In genomic region chr10:63219749-63220148, GRCh38 we compare ENCODE assay signal across 22 cellular contexts.
DNase-seq lines count a peak whose midpoint lies in the region; ATAC-seq lines count a peak whose summit lies in the region.
"Had no signal": no experiment of that assay in that cellular context is flagged by ENCODE, and none has a peak within 500 bp of the region (broad histone marks: within the 10 kb centered on the region; RNA-seq: fewer than 3 reads in every experiment).

No MANE protein-coding gene starts in this region.

- peaks cover 67% of the 10 kb centered on the region for H3K4me1 Mint-ChIP-seq in stimulated activated naive CD8-positive, alpha-beta T cell treated with anti-CD3 and anti-CD28 coated beads, Interleukin-15, Interleukin-2, amounts not matched to agents 100 ng/mL and 50 ng/mL, for 24 hours (ENCODE audit: low read depth)
- peaks cover 60% of the 10 kb centered on the region for H3K4me1 Mint-ChIP-seq in activated naive CD8-positive, alpha-beta T cell treated with anti-CD3 and anti-CD28 coated beads, Interleukin-2, amount 50 U/mL, for 24 hours
- H3K4me1 Mint-ChIP-seq in stimulated activated naive CD8-positive, alpha-beta T cell treated with anti-CD3 and anti-CD28 coated beads, Interleukin-15, amount 100 ng/mL, for 72 hours: peaks cover 53% of the 10 kb centered on the region

- H3K36me3 Mint-ChIP-seq in stimulated activated naive CD8-positive, alpha-beta T cell treated with anti-CD3 and anti-CD28 coated beads, Interleukin-15, Interleukin-2, amounts not matched to agents 100 ng/mL and 50 ng/mL, for 24 hours (ENCODE audit: low read depth): peaks cover 27% of the 10 kb centered on the region
- H3K36me3 Mint-ChIP-seq in activated naive CD8-positive, alpha-beta T cell treated with anti-CD3 and anti-CD28 coated beads, Interleukin-2, amount 50 U/mL, for 24 hours (ENCODE audit: low read depth): peaks cover 31% of the 10 kb centered on the region

- H3K4me3 Mint-ChIP-seq in stimulated activated naive CD8-positive, alpha-beta T cell treated with anti-CD3 and anti-CD28 coated beads, Interleukin-15, Interleukin-2, amounts not matched to agents 100 ng/mL and 50 ng/mL, for 24 hours: no peak overlapping the region
- H3K4me3 Mint-ChIP-seq in activated naive CD8-positive, alpha-beta T cell treated with anti-CD3 and anti-CD28 coated beads, Interleukin-2, amount 50 U/mL, for 24 hours: no peak overlapping the region
- peak overlapping the region; percentile 22 to 49 for H3K4me3 Mint-ChIP-seq in stimulated activated naive CD8-positive, alpha-beta T cell treated with anti-CD3 and anti-CD28 coated beads, Interleukin-15, amount 100 ng/mL, for 72 hours
- H3K4me3 Mint-ChIP-seq: neural progenitor cell had no signal

- DNase-seq in stimulated activated naive CD8-positive, alpha-beta T cell treated with anti-CD3 and anti-CD28 coated beads, Interleukin-15, Interleukin-2, amounts not matched to agents 100 U/mL and 50 U/mL, for 24 hours: no peak
- peak; percentile 73 for DNase-seq in NOMO-1 treated with DMSO at 0.1 percent for 48 hours (lab: John Stamatoyannopoulos, UW; ENCODE audit: unreplicated experiment)
- no peak for DNase-seq in activated naive CD8-positive, alpha-beta T cell treated with anti-CD3 and anti-CD28 coated beads, Interleukin-2, amount 50 U/mL, for 24 hours
- DNase-seq in stimulated activated naive CD8-positive, alpha-beta T cell treated with anti-CD3 and anti-CD28 coated beads, Interleukin-15, amount 100 ng/mL, for 72 hours: no peak
- DNase-seq in SW 1271 (lab: John Stamatoyannopoulos, UW): no peak
- no peak for DNase-seq in NCI-H1417 treated with DMSO at 0.1 percent for 48 hours (lab: John Stamatoyannopoulos, UW)
- no peak for DNase-seq in mesenteric fat pad (ENCODE audit: low spot score)
- DNase-seq: activated CD4-positive, alpha-beta T cell treated with anti-CD3 and anti-CD28 coated beads for 1 hour; body of pancreas; DMS53; effector CD8-positive, alpha-beta T cell; GDM1; IMR-90; left ventricle myocardium superior; NCI-H187 treated with DMSO at 0.1 percent for 48 hours; NCI-H2227 treated with DMSO at 0.1 percent for 48 hours; NCI-H82; stimulated activated CD4-positive, alpha-beta T cell treated with anti-CD3 and anti-CD28 coated beads, Interleukin-1b, Interleukin-23, amount 100 ng/mL, for 48 hours had no signal

- H3K27me3 Mint-ChIP-seq in stimulated activated naive CD8-positive, alpha-beta T cell treated with anti-CD3 and anti-CD28 coated beads, Interleukin-15, Interleukin-2, amounts not matched to agents 100 ng/mL and 50 ng/mL, for 24 hours: no peaks in the 10 kb centered on the region
- H3K27me3 Mint-ChIP-seq in activated naive CD8-positive, alpha-beta T cell treated with anti-CD3 and anti-CD28 coated beads, Interleukin-2, amount 50 U/mL, for 24 hours: no peaks in the 10 kb centered on the region
- H3K27me3 Mint-ChIP-seq in stimulated activated naive CD8-positive, alpha-beta T cell treated with anti-CD3 and anti-CD28 coated beads, Interleukin-15, amount 100 ng/mL, for 72 hours: no peaks in the 10 kb centered on the region

- peak overlapping the region; percentile 16 for H3K27ac Mint-ChIP-seq in stimulated activated naive CD8-positive, alpha-beta T cell treated with anti-CD3 and anti-CD28 coated beads, Interleukin-15, Interleukin-2, amounts not matched to agents 100 ng/mL and 50 ng/mL, for 24 hours
- peak overlapping the region; percentile 28 for H3K27ac Mint-ChIP-seq in activated naive CD8-positive, alpha-beta T cell treated with anti-CD3 and anti-CD28 coated beads, Interleukin-2, amount 50 U/mL, for 24 hours
- H3K27ac Mint-ChIP-seq in stimulated activated naive CD8-positive, alpha-beta T cell treated with anti-CD3 and anti-CD28 coated beads, Interleukin-15, amount 100 ng/mL, for 72 hours: peak overlapping the region in 1 of 2 donors; percentile 1
- H3K27ac Mint-ChIP-seq: neural progenitor cell had no signal

- H3K9me3 Mint-ChIP-seq in stimulated activated naive CD8-positive, alpha-beta T cell treated with anti-CD3 and anti-CD28 coated beads, Interleukin-15, Interleukin-2, amounts not matched to agents 100 ng/mL and 50 ng/mL, for 24 hours: peaks cover 4% of the 10 kb centered on the region
- H3K9me3 Mint-ChIP-seq in activated naive CD8-positive, alpha-beta T cell treated with anti-CD3 and anti-CD28 coated beads, Interleukin-2, amount 50 U/mL, for 24 hours: peaks cover 4% of the 10 kb centered on the region
- no peaks in the 10 kb centered on the region for H3K9me3 Mint-ChIP-seq in stimulated activated naive CD8-positive, alpha-beta T cell treated with anti-CD3 and anti-CD28 coated beads, Interleukin-15, amount 100 ng/mL, for 72 hours
- H3K9me3 Mint-ChIP-seq: neural progenitor cell had no signal

- no peak for ATAC-seq in stimulated activated naive CD8-positive, alpha-beta T cell treated with anti-CD3 and anti-CD28 coated beads, Interleukin-15, Interleukin-2, amounts not matched to agents 100 U/mL and 50 U/mL, for 24 hours
- no peak for ATAC-seq in activated naive CD8-positive, alpha-beta T cell treated with anti-CD3 and anti-CD28 coated beads, Interleukin-2, amount 50 U/mL, for 24 hours
- no peak for ATAC-seq in stimulated activated naive CD8-positive, alpha-beta T cell treated with anti-CD3 and anti-CD28 coated beads, Interleukin-15, amount 100 ng/mL, for 72 hours
- ATAC-seq: body of pancreas, HCT116, left ventricle myocardium superior, SK-N-SH treated with all-trans-retinoic acid at 6 μM for 48 hours had no signal

Comparison
In these comparisons a context has a peak if more than half of its experiments do, and no peak if none do; other contexts are left out.
1. H3K4me3 Mint-ChIP-seq: peak in stimulated activated naive CD8-positive, alpha-beta T cell treated with anti-CD3 and anti-CD28 coated beads, Interleukin-15, amount 100 ng/mL, for 72 hours (2 of 2); none in stimulated activated naive CD8-positive, alpha-beta T cell treated with anti-CD3 and anti-CD28 coated beads, Interleukin-15, Interleukin-2, amounts not matched to agents 100 ng/mL and 50 ng/mL, for 24 hours (single experiment) and activated naive CD8-positive, alpha-beta T cell treated with anti-CD3 and anti-CD28 coated beads, Interleukin-2, amount 50 U/mL, for 24 hours (single experiment).